ENCODE assay signal across 22 cellular contexts in the genomic region with DNA sequence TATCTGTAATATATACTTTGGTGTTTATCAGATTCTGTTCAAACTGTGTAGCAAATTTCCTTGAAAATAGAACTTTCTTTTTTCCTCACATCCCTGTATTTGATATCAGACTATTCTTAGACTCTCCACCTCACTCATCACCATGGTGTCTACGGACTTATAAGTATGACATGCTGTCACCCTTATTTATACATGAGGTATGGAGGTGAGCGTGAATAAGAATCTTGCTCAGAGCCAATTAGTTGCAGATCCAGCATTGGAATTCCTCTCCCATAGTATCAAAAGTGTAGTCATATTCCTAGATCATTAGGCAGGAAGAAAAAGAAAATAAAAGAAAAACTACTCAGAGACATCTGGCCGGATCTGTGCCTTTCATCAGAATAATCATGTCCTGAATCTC. TPM values are rescaled to one million over a fixed set of nuclear protein-coding genes. Genes with fewer than 3 reads are reported as not detected.
DNase-seq lines count a peak whose midpoint lies in the region; ATAC-seq and TF ChIP-seq lines count a peak whose summit lies in the region.
"Had no signal": no experiment of that assay in that cellular context is flagged by ENCODE, and none has a peak within 500 bp of the region (broad histone marks: within the 10 kb centered on the region; RNA-seq: fewer than 3 reads in every experiment).

No MANE protein-coding gene starts in this region.

- H3K27me3 ChIP-seq in heart right ventricle (no peaks in the 10 kb centered on the region), vagina (no peaks in the 10 kb centered on the region), HAP-1 (ENCODE audit: low read depth) (no peaks in the 10 kb centered on the region)
- H3K27me3 ChIP-seq: foreskin keratinocyte, MG63, neural progenitor cell had no signal

- peaks cover 1 to 67% (median 52%) of the 10 kb centered on the region in 9 donors for H3K4me1 ChIP-seq in heart right ventricle
- H3K4me1 ChIP-seq in vagina, result peaks cover 49% of the 10 kb centered on the region
- peaks cover under 1% of the 10 kb centered on the region; the same call in 1 of the 2 replicates for H3K4me1 ChIP-seq in HAP-1

- H3K36me3 ChIP-seq in heart right ventricle (no peaks in the 10 kb centered on the region), vagina (no peaks in the 10 kb centered on the region), HAP-1 (replicated peaks) (no peaks in the 10 kb centered on the region)
- H3K36me3 ChIP-seq: MG63, neural progenitor cell had no signal

- ATAC-seq in heart right ventricle, result no peak
- ATAC-seq in Right ventricle myocardium inferior, result no peak
- peak; percentile 20 for ATAC-seq in left ventricle myocardium superior
- ATAC-seq: activated CD4-positive, CD25-positive, alpha-beta regulatory T cell treated with anti-CD3 and anti-CD28 coated beads, Interleukin-2, amount 50 U/mL, for 24 hours; foreskin keratinocyte; GM12878; PC-3; stimulated activated memory B cell treated with anti-CD40 and anti-IgM and Interleukin-4, amounts not matched to agents 10 μg/mL and 1 μg/mL and 100 μg/mL, for 72 hours had no signal

- intact Hi-C loops in heart right ventricle (cut with DNase I) (loop anchor here in 3 of 10 donors (5.0 to 10.0 kb wide), 3 partner anchors 98 to 106 kb away; a partner anchor contains a TSS), Right ventricle myocardium inferior (cut with DNase I) (loop anchor here (5.0 kb wide), 2 partner anchors 44 to 106 kb away; a partner anchor contains a TSS), left ventricle myocardium superior (cut with micrococcal nuclease) (no loop called here), vagina (cut with DNase I) (no loop called here)

- H3K27ac ChIP-seq in heart right ventricle, result peak overlapping the region; percentile 48 to 92 (median 80)
- peak overlapping the region; percentile 22 for H3K27ac ChIP-seq in vagina
- H3K27ac ChIP-seq: foreskin keratinocyte, neural progenitor cell had no signal

- in situ Hi-C loops in HAP-1 (cut with MboI; ENCODE audit: low sequenced_read_pairs), result no loop called here

- H3K9me3 ChIP-seq in heart right ventricle (no peaks in the 10 kb centered on the region), vagina (no peaks in the 10 kb centered on the region), HAP-1 (no peaks in the 10 kb centered on the region)

- DNase-seq in heart right ventricle, result no peak
- no peak for DNase-seq in Right ventricle myocardium inferior (ENCODE audit: missing footprints)
- no peak for DNase-seq in left ventricle myocardium superior
- DNase-seq in retina, result peak; percentile 22
- DNase-seq in vagina (ENCODE audit: extremely low spot score in 2 of 2), result no peak
- no peak for DNase-seq in cortex of kidney (lab: John Stamatoyannopoulos, UW)
- no peak for DNase-seq in GM19238 (ENCODE audit: insufficient read length, low spot score)
- no peak for DNase-seq in HAP-1 (ENCODE audit: low spot score in 2 of 2)
- DNase-seq: activated CD8-positive, alpha-beta memory T cell treated with anti-CD3 and anti-CD28 coated beads for 24 hours; activated T-cell treated with anti-CD3 and anti-CD28 coated beads, Interleukin-2, amount 50 U/mL, for 48 hours; dermis blood vessel endothelial cell; foreskin keratinocyte; IMR-90; MG63; NCI-H1694; NCI-H2227 treated with DMSO at 0.1 percent for 48 hours; PC-3 had no signal

- H3K4me3 ChIP-seq in heart right ventricle (peak overlapping the region in 1 of 10 donors; percentile 8), vagina (no peak overlapping the region), HAP-1 (no peak overlapping the region)
- H3K4me3 ChIP-seq: GM12878, MG63, neural progenitor cell had no signal

- WGBS in heart right ventricle, 2 donors, result 64% methylated on average over 3 of the region's 3 CpGs

- TF ChIP-seq CTCF in heart right ventricle (IDR thresholded peaks at IDR 0.05) (no peak), vagina (IDR thresholded peaks at IDR 0.05) (no peak)

- no peak for TF ChIP-seq POLR2A in vagina (IDR thresholded peaks at IDR 0.05)

RNA-seq across cellular contexts. Expression of a gene that starts 43.0 kb away (rescaled TPM):
- total RNA-seq in heart right ventricle, result 10 to 100 TPM; 39.4 to 97.8 (median 59.8) TPM
- 10 to 100 TPM; 21.2 to 42.5 TPM for polyA plus RNA-seq in heart right ventricle
- 56.2 TPM for total RNA-seq in Right ventricle myocardium inferior
- total RNA-seq in left ventricle myocardium superior, result 57.8 TPM
- total RNA-seq in vagina, result 85.0 TPM
- polyA plus RNA-seq: CD14-positive monocyte had no signal
